Comparison of ENCODE assay signal across 6 cellular contexts in the genomic region with DNA sequence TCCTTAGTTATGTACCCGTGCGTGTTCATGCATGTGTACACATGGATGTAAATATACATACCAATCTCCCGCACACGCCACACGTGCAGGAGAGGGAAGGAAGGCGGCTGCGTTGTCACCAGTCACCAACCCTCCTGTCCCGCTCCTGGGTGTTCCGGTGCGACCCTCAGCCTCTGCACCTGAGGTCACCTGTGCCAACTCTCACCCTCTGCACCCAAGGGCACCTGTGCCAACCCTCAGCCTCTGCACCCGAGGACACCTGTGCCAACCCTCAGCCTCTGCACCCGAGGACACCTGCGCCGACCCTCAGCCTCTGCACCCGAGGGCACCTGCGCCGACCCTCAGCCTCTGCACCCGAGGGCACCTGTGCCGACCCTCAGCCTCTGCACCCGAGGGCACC.
"Had no signal": no experiment of that assay in that cellular context is flagged by ENCODE, and none has a peak within 500 bp of the region (broad histone marks: within the 10 kb centered on the region; RNA-seq: fewer than 3 reads in every experiment).

No MANE protein-coding gene starts in this region.

- H3K9me3 ChIP-seq: HAP-1 had no signal

- ATAC-seq: GM23338, HCT116, HepG2 had no signal

- H3K4me3 ChIP-seq: GM23338, HAP-1 had no signal

- H3K36me3 ChIP-seq: HAP-1 had no signal

- H3K4me1 ChIP-seq: HAP-1 had no signal

- DNase-seq: HFFc6 had no signal

- H3K27ac ChIP-seq: HL-60 had no signal
